In genomic region chr12:12182926-12183325, GRCh38 we compare ENCODE assay signal across 12 cellular contexts.
A peak's percentile ranks its signal among the peaks of the same experiment; 100 is the strongest.
DNase-seq lines count a peak whose midpoint lies in the region; ATAC-seq, FAIRE-seq and TF ChIP-seq lines count a peak whose summit lies in the region.
"Had no signal": no experiment of that assay in that cellular context is flagged by ENCODE, and none has a peak within 500 bp of the region (broad histone marks: within the 10 kb centered on the region; RNA-seq: fewer than 3 reads in every experiment).

No MANE protein-coding gene starts in this region.

- ATAC-seq in pancreas (peak in 3 of 4 donors; percentile 64 to 83 (median 74)), HG03196 (IDR thresholded peaks at IDR 0.05; ENCODE audit: unreplicated experiment) (no peak), GM18867 (IDR thresholded peaks at IDR 0.05; ENCODE audit: unreplicated experiment) (no peak), GM21529 (IDR thresholded peaks at IDR 0.05; ENCODE audit: unreplicated experiment) (no peak)

- peak overlapping the region in 2 of 4 donors; percentile 44 to 51 for H3K27ac ChIP-seq in pancreas

- H3K36me3 ChIP-seq in pancreas: no peaks in the 10 kb centered on the region

- in situ Hi-C loops in ACHN (cut with HindIII; ENCODE audit: low pct_ligation_motif_present, low pct_unique_long_range_greater_than_20kb, low sequenced_read_pairs): no loop called here

- TF ChIP-seq CTCF in pancreas (IDR thresholded peaks at IDR 0.05): no peak

- DNase-seq in COR-L47 (lab: John Stamatoyannopoulos, UW) (peak; percentile 24), NCI-H446 treated with DMSO at 0.1 percent for 48 hours (lab: John Stamatoyannopoulos, UW) (peak; percentile 31), pancreas (no peak), ACHN (no peak)
- DNase-seq: DMS53; effector memory CD4-positive, alpha-beta T cell; NCI-H526 had no signal

- no peaks in the 10 kb centered on the region for H3K9me3 ChIP-seq in pancreas

- no peaks in the 10 kb centered on the region for H3K27me3 ChIP-seq in pancreas

- peak; percentile 29 for FAIRE-seq in endometrium (lab: Jason Lieb, UNC)
- no peak for FAIRE-seq in pancreas (lab: Jason Lieb, UNC)

- intact Hi-C loops in pancreas (cut with DNase I): no loop called here

- H3K4me1 ChIP-seq in pancreas: peaks cover 0 to 19% (median 19%) of the 10 kb centered on the region in 3 donors

- no peak overlapping the region for H3K4me3 ChIP-seq in pancreas
- H3K4me3 ChIP-seq: lung had no signal

Comparison
In these comparisons a context has a peak if more than half of its experiments do, and no peak if none do; other contexts are left out.
1. DNase-seq: peak in COR-L47 (single experiment) and NCI-H446 treated with DMSO at 0.1 percent for 48 hours (single experiment); none in pancreas (0 of 6) and ACHN (single experiment).
2. ATAC-seq: peak in pancreas (3 of 4); none in HG03196 (single experiment), GM18867 (single experiment) and GM21529 (single experiment).